Comparison of ENCODE assay signal across 10 cellular contexts in genomic region chr6:35669441-35669776, GRCh38. TPM values are rescaled to one million over a fixed set of nuclear protein-coding genes. Genes with fewer than 3 reads are reported as not detected.
DNase-seq lines count a peak whose midpoint lies in the region; ATAC-seq, FAIRE-seq and TF ChIP-seq lines count a peak whose summit lies in the region.
"Had no signal": no experiment of that assay in that cellular context is flagged by ENCODE, and none has a peak within 500 bp of the region (broad histone marks: within the 10 kb centered on the region; RNA-seq: fewer than 3 reads in every experiment).

No MANE protein-coding gene starts in this region.

- H3K27ac ChIP-seq in RWPE2 (ENCODE audit: poor library complexity, severe bottlenecking) (peak overlapping the region; percentile 81), small intestine (ENCODE audit: low read depth in 1 of 2, low read length in 1 of 2) (no peak overlapping the region)

- H3K36me3 ChIP-seq in RWPE2 (ENCODE audit: low read depth) (peaks cover 75% of the 10 kb centered on the region), small intestine (ENCODE audit: control insufficient read depth in 2 of 2, insufficient read depth in 2 of 2, low read length in 2 of 2) (peaks cover 0 to 7% of the 10 kb centered on the region in 2 donors)

- H3K4me1 ChIP-seq in RWPE2 (ENCODE audit: insufficient read depth, poor library complexity, severe bottlenecking) (peaks cover 73% of the 10 kb centered on the region), small intestine (ENCODE audit: control insufficient read depth in 2 of 2, insufficient read depth in 1 of 2, low read depth in 1 of 2, low read length in 1 of 2) (no peaks in the 10 kb centered on the region)

- CTCF ChIA-PET in activated CD4-positive, alpha-beta T cell treated with anti-CD3 and anti-CD28 coated beads for 36 hours (lab: Charles Lee): interaction anchor here (0.6 to 5.3 kb wide), 13 partner anchors 9 to 1621 kb away, joined by 3 to 47 read pairs (median 4); partner anchors contain the start of gene ARMC12

- POLR2A ChIA-PET in activated CD4-positive, alpha-beta T cell treated with anti-CD3 and anti-CD28 coated beads for 36 hours (lab: Charles Lee): interaction anchor here (0.6 to 1.4 kb wide), 2 partner anchors 20 to 67 kb away, joined by 3 to 4 read pairs; partner anchors contain the start of genes ARMC12 and FKBP5

- peak overlapping the region; percentile 59 for H3K4me3 Mint-ChIP-seq in activated CD4-positive, alpha-beta T cell treated with anti-CD3 and anti-CD28 coated beads for 36 hours
- H3K4me3 Mint-ChIP-seq in effector memory CD8-positive, alpha-beta T cell: peak overlapping the region; percentile 69 to 78

- no peak for TF ChIP-seq CTCF in RWPE2 (IDR thresholded peaks at IDR 0.05; ENCODE audit: poor library complexity, severe bottlenecking)

- no peak for DNase-seq in activated CD4-positive, alpha-beta T cell treated with anti-CD3 and anti-CD28 coated beads for 36 hours
- DNase-seq in activated CD4-positive, alpha-beta T cell treated with anti-CD3 and anti-CD28 coated beads for 4 hours: no peak
- DNase-seq in RWPE2 (ENCODE audit: low spot score): no peak
- DNase-seq in effector memory CD8-positive, alpha-beta T cell: no peak
- DNase-seq in small intestine: peak; percentile 32
- DNase-seq in stimulated activated CD4-positive, alpha-beta T cell treated with anti-CD3 and anti-CD28 coated beads, Interleukin-1b, Interleukin-23, amount 100 ng/mL, for 48 hours: no peak
- DNase-seq in iPS-NIHi11 (ENCODE audit: low spot score): no peak
- DNase-seq: activated effector memory CD4-positive, alpha-beta T cell treated with Interleukin-2 at 50 U/mL for 16 hours; stimulated activated CD4-positive, alpha-beta T cell treated with anti-CD3 and anti-CD28 coated beads, Interleukin-4, amount 100 ng/mL, for 24 hours had no signal

- intact Hi-C loops in activated CD4-positive, alpha-beta T cell treated with anti-CD3 and anti-CD28 coated beads for 36 hours (cut with DNase I, micrococcal nuclease): loop anchor here (1.0 to 5.0 kb wide), 6 partner anchors 12 to 67 kb away; partner anchors contain the start of gene FKBP5 (in 1 of the 2)

- WGBS in small intestine, 3 donors: 9 to 15% (median 13%) methylated on average over 1 of the region's 1 CpG

- H3K36me3 Mint-ChIP-seq in activated CD4-positive, alpha-beta T cell treated with anti-CD3 and anti-CD28 coated beads for 36 hours (ENCODE audit: low read depth): peaks cover 12% of the 10 kb centered on the region
- H3K36me3 Mint-ChIP-seq in effector memory CD8-positive, alpha-beta T cell (ENCODE audit: insufficient read depth): peaks cover 3% of the 10 kb centered on the region

- peak overlapping the region; percentile 87 for H3K27ac Mint-ChIP-seq in activated CD4-positive, alpha-beta T cell treated with anti-CD3 and anti-CD28 coated beads for 36 hours
- peak overlapping the region; percentile 86 to 88 for H3K27ac Mint-ChIP-seq in effector memory CD8-positive, alpha-beta T cell

- H3K4me3 ChIP-seq in RWPE2 (ENCODE audit: severe bottlenecking) (no peak overlapping the region), small intestine (ENCODE audit: low read depth in 1 of 2, low read length in 2 of 2) (no peak overlapping the region)

- no peaks in the 10 kb centered on the region for H3K9me3 ChIP-seq in RWPE2 (ENCODE audit: severe bottlenecking)
- no peaks in the 10 kb centered on the region for H3K9me3 ChIP-seq in small intestine (ENCODE audit: control insufficient read depth, low read depth)

- H3K4me1 Mint-ChIP-seq in activated CD4-positive, alpha-beta T cell treated with anti-CD3 and anti-CD28 coated beads for 36 hours: peaks cover 48% of the 10 kb centered on the region
- H3K4me1 Mint-ChIP-seq in effector memory CD8-positive, alpha-beta T cell (ENCODE audit: low read depth in 2 of 2): peaks cover 16 to 35% of the 10 kb centered on the region in 2 donors

- FAIRE-seq in small intestine (lab: Jason Lieb, UNC): no peak

- peak; percentile 60 for ATAC-seq in activated CD4-positive, alpha-beta T cell treated with anti-CD3 and anti-CD28 coated beads for 36 hours
- ATAC-seq in RWPE2 (ENCODE audit: low read depth): peak; percentile 73
- peak; percentile 66 for ATAC-seq in effector memory CD8-positive, alpha-beta T cell (replicated peaks)
- ATAC-seq in HG03439 (IDR thresholded peaks at IDR 0.05; ENCODE audit: unreplicated experiment): no peak

- H3K27me3 ChIP-seq in RWPE2 (ENCODE audit: insufficient read depth, poor library complexity, severe bottlenecking): no peaks in the 10 kb centered on the region
- no peaks in the 10 kb centered on the region for H3K27me3 ChIP-seq in small intestine (ENCODE audit: control insufficient read depth in 2 of 2, insufficient read depth in 2 of 2, low read length in 2 of 2)

- no peaks in the 10 kb centered on the region for H3K9me3 Mint-ChIP-seq in activated CD4-positive, alpha-beta T cell treated with anti-CD3 and anti-CD28 coated beads for 36 hours (ENCODE audit: low read depth)
- no peaks in the 10 kb centered on the region for H3K9me3 Mint-ChIP-seq in effector memory CD8-positive, alpha-beta T cell

- H3K27me3 Mint-ChIP-seq in activated CD4-positive, alpha-beta T cell treated with anti-CD3 and anti-CD28 coated beads for 36 hours: no peaks in the 10 kb centered on the region
- H3K27me3 Mint-ChIP-seq in effector memory CD8-positive, alpha-beta T cell: no peaks in the 10 kb centered on the region

RNA-seq across cellular contexts. Expression of gene FKBP5, which starts 19.3 kb away (rescaled TPM):
- 100 to 1,000 TPM; 140 to 141 TPM for total RNA-seq in activated CD4-positive, alpha-beta T cell treated with anti-CD3 and anti-CD28 coated beads for 36 hours
- polyA plus RNA-seq in small intestine: 100 to 1,000 TPM in 2 of 3 donors, 10 to 100 TPM in 1; 62.7 to 150 (median 115) TPM
